24 cellular contexts compared by ENCODE assay signal in genomic region chr5:174623438-174624019, GRCh38.
DNase-seq lines count a peak whose midpoint lies in the region; ATAC-seq and TF ChIP-seq lines count a peak whose summit lies in the region.
"Had no signal": no experiment of that assay in that cellular context is flagged by ENCODE, and none has a peak within 500 bp of the region (broad histone marks: within the 10 kb centered on the region; RNA-seq: fewer than 3 reads in every experiment).

No MANE protein-coding gene starts in this region.

- H3K4me1 Mint-ChIP-seq in neural progenitor cell, result peaks cover 63% of the 10 kb centered on the region
- H3K4me1 Mint-ChIP-seq: natural killer cell had no signal

- H3K27me3 ChIP-seq in HAP-1 (ENCODE audit: low read depth) (no peaks in the 10 kb centered on the region), neural progenitor cell (no peaks in the 10 kb centered on the region), vagina (no peaks in the 10 kb centered on the region)
- H3K27me3 ChIP-seq: BLaER1, Peyer's patch, tibial nerve had no signal

- H3K4me1 ChIP-seq in HAP-1, result peaks cover 43% of the 10 kb centered on the region
- H3K4me1 ChIP-seq in neural progenitor cell, result peaks cover 28% of the 10 kb centered on the region
- H3K4me1 ChIP-seq in vagina, result no peaks in the 10 kb centered on the region
- H3K4me1 ChIP-seq: BLaER1, Peyer's patch had no signal

- no peaks in the 10 kb centered on the region for H4K20me1 ChIP-seq in neural progenitor cell (ENCODE audit: low read depth)
- H4K20me1 ChIP-seq: BLaER1 had no signal

- H3K9me3 ChIP-seq in HAP-1, result no peaks in the 10 kb centered on the region
- no peaks in the 10 kb centered on the region for H3K9me3 ChIP-seq in neural progenitor cell (ENCODE audit: low read depth)
- H3K9me3 ChIP-seq in vagina, result no peaks in the 10 kb centered on the region
- H3K9me3 ChIP-seq: BLaER1, Peyer's patch, tibial nerve had no signal

- in situ Hi-C loops in HAP-1 (cut with MboI; ENCODE audit: low sequenced_read_pairs), result no loop called here

- H3K4me2 ChIP-seq in neural progenitor cell, result no peak overlapping the region
- H3K4me2 ChIP-seq: BLaER1 had no signal

- H3K9ac ChIP-seq in neural progenitor cell, result no peak overlapping the region
- H3K9ac ChIP-seq: BLaER1 had no signal

- TF ChIP-seq POLR2A in vagina (IDR thresholded peaks at IDR 0.05), result no peak

- no peak for ATAC-seq in GM18907 (IDR thresholded peaks at IDR 0.05; ENCODE audit: unreplicated experiment)
- ATAC-seq: activated T-cell treated with anti-CD3 and anti-CD28 coated beads, Interleukin-2, amount 50 U/mL, for 72 hours; natural killer cell had no signal

- H3K79me2 ChIP-seq in neural progenitor cell (ENCODE audit: low read depth), result no peaks in the 10 kb centered on the region

- H3K27ac Mint-ChIP-seq in neural progenitor cell, result peak overlapping the region; percentile 74
- H3K27ac Mint-ChIP-seq: activated naive CD4-positive, alpha-beta T cell treated with anti-CD3 and anti-CD28 coated beads for 36 hours; activated T-cell treated with anti-CD3 and anti-CD28 coated beads, Interleukin-2, amount 50 U/mL, for 72 hours; H9; natural killer cell had no signal

- H3K27ac ChIP-seq in neural progenitor cell (no peak overlapping the region), vagina (no peak overlapping the region)
- H3K27ac ChIP-seq: BLaER1, dorsolateral prefrontal cortex, Peyer's patch, tibial nerve had no signal

- DNase-seq in HAP-1 (ENCODE audit: low spot score in 2 of 2) (peak; percentile 32 to 46), NCI-H1436 treated with DMSO at 0.1 percent for 48 hours (lab: John Stamatoyannopoulos, UW) (peak; percentile 26), NCI-H69 (lab: John Stamatoyannopoulos, UW) (peak; percentile 95), neural progenitor cell (ENCODE audit: low spot score) (no peak), vagina (ENCODE audit: extremely low spot score in 2 of 2) (no peak)
- no peak for DNase-seq in effector CD4-positive, alpha-beta T cell
- DNase-seq: activated CD4-positive, CD25-positive, alpha-beta regulatory T cell; activated naive CD4-positive, alpha-beta T cell treated with anti-CD3 and anti-CD28 coated beads for 36 hours; activated T-cell treated with anti-CD3 and anti-CD28 coated beads, Interleukin-2, amount 50 U/mL, for 72 hours; DMS79; dorsolateral prefrontal cortex; GDM1; H9; natural killer cell; NCI-H146; NCI-H2227 treated with DMSO at 0.1 percent for 48 hours; Peyer's patch; SHP77 treated with DMSO at 0.1 percent for 48 hours; small intestine; T1000 had no signal

- H3K36me3 Mint-ChIP-seq in neural progenitor cell, result no peaks in the 10 kb centered on the region
- H3K36me3 Mint-ChIP-seq: brain, natural killer cell had no signal

- peak overlapping the region; percentile 46 for H2AFZ ChIP-seq in neural progenitor cell (replicated peaks)

- H3K9me3 Mint-ChIP-seq in neural progenitor cell, result peaks cover 2% of the 10 kb centered on the region
- H3K9me3 Mint-ChIP-seq: activated naive CD4-positive, alpha-beta T cell treated with anti-CD3 and anti-CD28 coated beads for 36 hours; activated T-cell treated with anti-CD3 and anti-CD28 coated beads, Interleukin-2, amount 50 U/mL, for 72 hours; H9; natural killer cell had no signal

- no peak for TF ChIP-seq CTCF in neural progenitor cell (IDR thresholded peaks at IDR 0.05)
- no peak for TF ChIP-seq CTCF in vagina (IDR thresholded peaks at IDR 0.05)

- H3K27me3 Mint-ChIP-seq in neural progenitor cell (ENCODE audit: insufficient read depth, low read depth), result peaks cover 19% of the 10 kb centered on the region

- peaks cover 20% of the 10 kb centered on the region for H3F3A ChIP-seq in neural progenitor cell (ENCODE audit: low read depth)

- no peaks in the 10 kb centered on the region for H3K36me3 ChIP-seq in HAP-1 (replicated peaks)
- H3K36me3 ChIP-seq in neural progenitor cell, result no peaks in the 10 kb centered on the region
- no peaks in the 10 kb centered on the region for H3K36me3 ChIP-seq in vagina
- H3K36me3 ChIP-seq: BLaER1, Peyer's patch, tibial nerve had no signal

- H3K4me3 Mint-ChIP-seq in neural progenitor cell, result peak overlapping the region; percentile 13
- H3K4me3 Mint-ChIP-seq: activated naive CD4-positive, alpha-beta T cell treated with anti-CD3 and anti-CD28 coated beads for 36 hours; activated T-cell treated with anti-CD3 and anti-CD28 coated beads, Interleukin-2, amount 50 U/mL, for 72 hours; H9; natural killer cell had no signal

- H3K4me3 ChIP-seq in HAP-1 (no peak overlapping the region), neural progenitor cell (no peak overlapping the region), vagina (no peak overlapping the region)
- H3K4me3 ChIP-seq: BLaER1, dorsolateral prefrontal cortex, Peyer's patch, tibial nerve had no signal

- intact Hi-C loops in vagina (cut with DNase I), result no loop called here

Comparison
In these comparisons a context has a peak if more than half of its experiments do, and no peak if none do; other contexts are left out.
1. DNase-seq: peak in HAP-1 (2 of 2), NCI-H1436 treated with DMSO at 0.1 percent for 48 hours (single experiment) and NCI-H69 (single experiment); none in neural progenitor cell (single experiment), effector CD4-positive, alpha-beta T cell (single experiment) and vagina (0 of 2).